19 cellular contexts compared by ENCODE assay signal in genomic region chr12:57739914-57740538, GRCh38. TPM values are rescaled to one million over a fixed set of nuclear protein-coding genes. Genes with fewer than 3 reads are reported as not detected.
A peak's percentile ranks its signal among the peaks of the same experiment; 100 is the strongest.
DNase-seq lines count a peak whose midpoint lies in the region; ATAC-seq and TF ChIP-seq lines count a peak whose summit lies in the region.
"Had no signal": no experiment of that assay in that cellular context is flagged by ENCODE, and none has a peak within 500 bp of the region (broad histone marks: within the 10 kb centered on the region; RNA-seq: fewer than 3 reads in every experiment).

No MANE protein-coding gene starts in this region.

- H4K20me1 ChIP-seq in OCI-LY1 (ENCODE audit: insufficient read depth, low read length), result no peaks in the 10 kb centered on the region

- H3K4me1 Mint-ChIP-seq in activated CD4-positive, alpha-beta T cell treated with anti-CD3 and anti-CD28 coated beads, Interleukin-2, amount 10 ng/mL, durations not matched to agents 24 days and 14 days, result peaks cover 41% of the 10 kb centered on the region
- H3K4me1 Mint-ChIP-seq in activated CD4-positive, alpha-beta T cell treated with anti-CD3 and anti-CD28 coated beads for 36 hours, result peaks cover 45% of the 10 kb centered on the region
- peaks cover 59% of the 10 kb centered on the region for H3K4me1 Mint-ChIP-seq in central memory CD8-positive, alpha-beta T cell

- no peaks in the 10 kb centered on the region for H3K36me3 ChIP-seq in OCI-LY1 (ENCODE audit: insufficient read depth, low read length)
- H3K36me3 ChIP-seq: colonic mucosa, transverse colon had no signal

- H3K4me3 Mint-ChIP-seq in activated CD4-positive, alpha-beta T cell treated with anti-CD3 and anti-CD28 coated beads, Interleukin-2, amount 10 ng/mL, durations not matched to agents 24 days and 14 days, result peak overlapping the region; percentile 90
- no peak overlapping the region for H3K4me3 Mint-ChIP-seq in activated CD4-positive, alpha-beta T cell treated with anti-CD3 and anti-CD28 coated beads for 36 hours
- H3K4me3 Mint-ChIP-seq in central memory CD8-positive, alpha-beta T cell, result peak overlapping the region; percentile 83

- no peaks in the 10 kb centered on the region for H3F3A ChIP-seq in OCI-LY1 (ENCODE audit: insufficient read depth, low read length)

- CTCF ChIA-PET in activated CD4-positive, alpha-beta T cell treated with anti-CD3 and anti-CD28 coated beads for 36 hours (lab: Charles Lee), result interaction anchor here (0.6 to 2.1 kb wide), 7 partner anchors 14 to 288 kb away, joined by 3 to 5 read pairs (median 4); no protein-coding TSS in a partner anchor

- H3K79me2 ChIP-seq in OCI-LY1 (ENCODE audit: insufficient read depth, low read length), result no peaks in the 10 kb centered on the region

- H3K9me2 ChIP-seq in OCI-LY1 (ENCODE audit: low read depth, low read length), result no peaks in the 10 kb centered on the region

- peak overlapping the region; percentile 29 for H3K27ac Mint-ChIP-seq in activated CD4-positive, alpha-beta T cell treated with anti-CD3 and anti-CD28 coated beads, Interleukin-2, amount 10 ng/mL, durations not matched to agents 24 days and 14 days
- no peak overlapping the region for H3K27ac Mint-ChIP-seq in activated CD4-positive, alpha-beta T cell treated with anti-CD3 and anti-CD28 coated beads for 36 hours
- peak overlapping the region; percentile 94 for H3K27ac Mint-ChIP-seq in central memory CD8-positive, alpha-beta T cell (ENCODE audit: low read depth)

- ATAC-seq in activated CD4-positive, alpha-beta T cell treated with anti-CD3 and anti-CD28 coated beads for 36 hours, result no peak
- no peak for ATAC-seq in central memory CD8-positive, alpha-beta T cell (replicated peaks; ENCODE audit: extremely low read depth, poor library complexity, severe bottlenecking)
- ATAC-seq in GM21367 (IDR thresholded peaks at IDR 0.05; ENCODE audit: unreplicated experiment) (no peak), HG02870 (IDR thresholded peaks at IDR 0.05; ENCODE audit: unreplicated experiment) (no peak)
- ATAC-seq: A549, left lobe of liver, right cardiac atrium, Right ventricle myocardium inferior had no signal

- H3K9me3 Mint-ChIP-seq in activated CD4-positive, alpha-beta T cell treated with anti-CD3 and anti-CD28 coated beads, Interleukin-2, amount 10 ng/mL, durations not matched to agents 24 days and 14 days, result no peaks in the 10 kb centered on the region
- H3K9me3 Mint-ChIP-seq in activated CD4-positive, alpha-beta T cell treated with anti-CD3 and anti-CD28 coated beads for 36 hours (ENCODE audit: low read depth), result no peaks in the 10 kb centered on the region
- H3K9me3 Mint-ChIP-seq in central memory CD8-positive, alpha-beta T cell, result no peaks in the 10 kb centered on the region

- peaks cover 20% of the 10 kb centered on the region for H3K36me3 Mint-ChIP-seq in activated CD4-positive, alpha-beta T cell treated with anti-CD3 and anti-CD28 coated beads, Interleukin-2, amount 10 ng/mL, durations not matched to agents 24 days and 14 days (ENCODE audit: low read depth)
- peaks cover 9% of the 10 kb centered on the region for H3K36me3 Mint-ChIP-seq in activated CD4-positive, alpha-beta T cell treated with anti-CD3 and anti-CD28 coated beads for 36 hours (ENCODE audit: low read depth)
- H3K36me3 Mint-ChIP-seq in central memory CD8-positive, alpha-beta T cell (ENCODE audit: insufficient read depth), result peaks cover 32% of the 10 kb centered on the region

- no peak overlapping the region for H3K27ac ChIP-seq in OCI-LY1 (ENCODE audit: low read depth, low read length, poor library complexity, severe bottlenecking)
- H3K27ac ChIP-seq: A549, colonic mucosa, transverse colon had no signal

- no peak for TF ChIP-seq CTCF in OCI-LY1 (IDR thresholded peaks at IDR 0.05; ENCODE audit: low read length)

- peaks cover 43% of the 10 kb centered on the region for H3K4me1 ChIP-seq in OCI-LY1 (ENCODE audit: insufficient read depth, low read length, severe bottlenecking)

- H3K27me3 ChIP-seq in OCI-LY1 (ENCODE audit: insufficient read depth, low read length), result no peaks in the 10 kb centered on the region

- no peak for DNase-seq in activated CD4-positive, alpha-beta T cell treated with anti-CD3 and anti-CD28 coated beads, Interleukin-2, amount 10 ng/mL, durations not matched to agents 24 days and 14 days
- no peak for DNase-seq in activated CD4-positive, alpha-beta T cell treated with anti-CD3 and anti-CD28 coated beads for 36 hours
- DNase-seq in central memory CD8-positive, alpha-beta T cell (ENCODE audit: low spot score in 2 of 2), result no peak
- DNase-seq in posterior vena cava (ENCODE audit: low spot score), result peak; percentile 44
- DNase-seq in activated CD4-positive, CD25-positive, alpha-beta regulatory T cell (lab: John Stamatoyannopoulos, UW), result no peak
- DNase-seq: Caco-2; colonic mucosa; NCI-H2107; NCI-H82; right cardiac atrium; stimulated activated CD4-positive, alpha-beta T cell treated with anti-CD3 and anti-CD28 coated beads, Interleukin-2, amount 100 ng/mL, for 24 hours; stimulated activated CD8-positive, alpha-beta memory T cell treated with anti-CD3 and anti-CD28 coated beads, Interleukin-4, amount 100 ng/mL, for 48 hours; transverse colon had no signal

- H3K9ac ChIP-seq in OCI-LY1 (ENCODE audit: low read length), result no peak overlapping the region

- no peak overlapping the region for H3K4me3 ChIP-seq in OCI-LY1 (ENCODE audit: low read depth, low read length, poor library complexity, severe bottlenecking)
- H3K4me3 ChIP-seq: A549, colonic mucosa had no signal

- intact Hi-C loops in activated CD4-positive, alpha-beta T cell treated with anti-CD3 and anti-CD28 coated beads, Interleukin-2, amount 10 ng/mL, durations not matched to agents 24 days and 14 days (cut with micrococcal nuclease), result loop anchor here (5.0 to 10.0 kb wide), 3 partner anchors 263 to 675 kb away; partner anchors contain the start of gene ARHGAP9
- intact Hi-C loops in activated CD4-positive, alpha-beta T cell treated with anti-CD3 and anti-CD28 coated beads for 36 hours (cut with DNase I, micrococcal nuclease), result loop anchor here (5.0 kb wide), 3 partner anchors 108 to 653 kb away; partner anchors contain the start of genes ARHGAP9 (in 2 of the 2), B4GALNT1 (in 1 of the 2) and NAB2 (in 1 of the 2)
- intact Hi-C loops in posterior vena cava (cut with DNase I), result no loop called here

- H3K9me3 ChIP-seq in OCI-LY1 (ENCODE audit: low read length), result no peaks in the 10 kb centered on the region
- H3K9me3 ChIP-seq: A549, Caco-2, colonic mucosa, transverse colon had no signal

- no peaks in the 10 kb centered on the region for H3K27me3 Mint-ChIP-seq in activated CD4-positive, alpha-beta T cell treated with anti-CD3 and anti-CD28 coated beads, Interleukin-2, amount 10 ng/mL, durations not matched to agents 24 days and 14 days
- no peaks in the 10 kb centered on the region for H3K27me3 Mint-ChIP-seq in activated CD4-positive, alpha-beta T cell treated with anti-CD3 and anti-CD28 coated beads for 36 hours
- H3K27me3 Mint-ChIP-seq in central memory CD8-positive, alpha-beta T cell, result no peaks in the 10 kb centered on the region

- H3K4me2 ChIP-seq in OCI-LY1 (ENCODE audit: low read length), result peak overlapping the region; percentile 82; the same call in 1 of the 2 replicates
- H3K4me2 ChIP-seq: A549 had no signal

- POLR2A ChIA-PET in activated CD4-positive, alpha-beta T cell treated with anti-CD3 and anti-CD28 coated beads for 36 hours (lab: Charles Lee), result no interaction called here

- no peak overlapping the region for H2AFZ ChIP-seq in OCI-LY1 (ENCODE audit: low read length)

RNA-seq across cellular contexts. Expression of gene AGAP2, which starts 1.5 kb away (rescaled TPM):
- 27.1 and 28.2 TPM in 2 replicates for total RNA-seq in activated CD4-positive, alpha-beta T cell treated with anti-CD3 and anti-CD28 coated beads, Interleukin-2, amount 10 ng/mL, durations not matched to agents 24 days and 14 days
- 10 to 100 TPM; 28.0 to 46.9 TPM for total RNA-seq in activated CD4-positive, alpha-beta T cell treated with anti-CD3 and anti-CD28 coated beads for 36 hours
- 1 to 10 TPM; 1.8 to 2.2 TPM for total RNA-seq in posterior vena cava

RNA-seq across cellular contexts. Expression of gene TSPAN31, which starts 4.8 kb away (rescaled TPM):
- total RNA-seq in activated CD4-positive, alpha-beta T cell treated with anti-CD3 and anti-CD28 coated beads, Interleukin-2, amount 10 ng/mL, durations not matched to agents 24 days and 14 days, result 19.2 and 19.4 TPM in 2 replicates
- total RNA-seq in activated CD4-positive, alpha-beta T cell treated with anti-CD3 and anti-CD28 coated beads for 36 hours, result 10 to 100 TPM; 13.6 to 15.9 TPM
- 10 to 100 TPM; 20.1 to 26.3 TPM for total RNA-seq in posterior vena cava

RNA-seq across cellular contexts. Expression of gene CDK4, which starts 12.1 kb away (rescaled TPM):
- 240 and 248 TPM in 2 replicates for total RNA-seq in activated CD4-positive, alpha-beta T cell treated with anti-CD3 and anti-CD28 coated beads, Interleukin-2, amount 10 ng/mL, durations not matched to agents 24 days and 14 days
- total RNA-seq in activated CD4-positive, alpha-beta T cell treated with anti-CD3 and anti-CD28 coated beads for 36 hours, result 100 to 1,000 TPM; 132 to 208 TPM
- 10 to 100 TPM; 65.3 to 66.0 TPM for total RNA-seq in posterior vena cava

RNA-seq across cellular contexts. Expression of gene MARCHF9, which starts 14.9 kb away (rescaled TPM):
- 21.6 and 22.7 TPM in 2 replicates for total RNA-seq in activated CD4-positive, alpha-beta T cell treated with anti-CD3 and anti-CD28 coated beads, Interleukin-2, amount 10 ng/mL, durations not matched to agents 24 days and 14 days
- total RNA-seq in activated CD4-positive, alpha-beta T cell treated with anti-CD3 and anti-CD28 coated beads for 36 hours, result 10 to 100 TPM; 20.9 to 22.5 TPM
- 1 to 10 TPM; 7.4 to 9.4 TPM for total RNA-seq in posterior vena cava

RNA-seq across cellular contexts. Expression of gene CYP27B1, which starts 26.9 kb away (rescaled TPM):
- total RNA-seq in activated CD4-positive, alpha-beta T cell treated with anti-CD3 and anti-CD28 coated beads, Interleukin-2, amount 10 ng/mL, durations not matched to agents 24 days and 14 days, result 12.3 and 12.7 TPM in 2 replicates
- total RNA-seq in activated CD4-positive, alpha-beta T cell treated with anti-CD3 and anti-CD28 coated beads for 36 hours, result 1 to 10 TPM; 6.6 to 6.8 TPM
- 1 to 10 TPM in 1 of 2 donors, under 1 TPM in 1; 0.57 to 1.1 TPM for total RNA-seq in posterior vena cava

Comparison
In these comparisons a context has a peak if more than half of its experiments do, and no peak if none do; other contexts are left out.
1. intact Hi-C loops: an anchor here in activated CD4-positive, alpha-beta T cell treated with anti-CD3 and anti-CD28 coated beads, Interleukin-2, amount 10 ng/mL, durations not matched to agents 24 days and 14 days (5.0 to 10.0 kb wide) and activated CD4-positive, alpha-beta T cell treated with anti-CD3 and anti-CD28 coated beads for 36 hours (5.0 kb wide); none called in posterior vena cava.